ENCODE assay signal across 12 cellular contexts in genomic region chr1:155185783-155186265, GRCh38. TPM values are rescaled to one million over a fixed set of nuclear protein-coding genes. Genes with fewer than 3 reads are reported as not detected.
A peak's percentile ranks its signal among the peaks of the same experiment; 100 is the strongest.
DNase-seq lines count a peak whose midpoint lies in the region; ATAC-seq, FAIRE-seq and TF ChIP-seq lines count a peak whose summit lies in the region.
"Had no signal": no experiment of that assay in that cellular context is flagged by ENCODE, and none has a peak within 500 bp of the region (broad histone marks: within the 10 kb centered on the region; RNA-seq: fewer than 3 reads in every experiment).

No MANE protein-coding gene starts in this region.

- H3K23me2 ChIP-seq in H9 (ENCODE audit: insufficient read length, low read depth, low read length, poor library complexity, severe bottlenecking): no peaks in the 10 kb centered on the region

- H2AK5ac ChIP-seq in H9 (ENCODE audit: insufficient read length, low read length): no peak overlapping the region

- H3K79me1 ChIP-seq in H9 (ENCODE audit: insufficient read depth, low read depth, low read length, poor library complexity, severe bottlenecking): no peaks in the 10 kb centered on the region

- H3K14ac ChIP-seq in H9 (ENCODE audit: insufficient read depth, low read length): no peak overlapping the region

- ATAC-seq in activated B cell treated with CpG ODN at 0.5 μM for 24 hours (ENCODE audit: low read depth) (no peak), left colon (peak; percentile 0)

- no peak overlapping the region for H2BK15ac ChIP-seq in H9 (ENCODE audit: low read depth, low read length)

- no peak overlapping the region for H4K5ac ChIP-seq in H9 (ENCODE audit: insufficient read length, low read depth, low read length)

- DNase-seq in H9: no peak
- no peak for DNase-seq in activated B cell treated with CpG ODN at 0.5 μM for 24 hours
- peak in 1 of 2 donors; percentile 24 for DNase-seq in left colon
- no peak for DNase-seq in tibial nerve (ENCODE audit: low spot score in 2 of 2)
- no peak for DNase-seq in caudate nucleus (lab: John Stamatoyannopoulos, UW)
- DNase-seq in GM12891 (ENCODE audit: insufficient read length, low spot score): no peak
- no peak for DNase-seq in HK-2 (ENCODE audit: unreplicated experiment)
- DNase-seq: activated CD4-positive, CD25-positive, alpha-beta regulatory T cell; central memory CD4-positive, alpha-beta T cell; hypothalamus; mesendoderm; NCI-H1436 treated with DMSO at 0.1 percent for 48 hours had no signal

- H3K36me3 ChIP-seq in tibial nerve: no peaks in the 10 kb centered on the region

- peaks cover 3% of the 10 kb centered on the region for H3K4me1 ChIP-seq in H9 (ENCODE audit: insufficient read depth, low read length)
- H3K4me1 ChIP-seq in tibial nerve: peaks cover 0 to 24% (median 8%) of the 10 kb centered on the region in 4 donors

- no peaks in the 10 kb centered on the region for H4K20me1 ChIP-seq in H9 (ENCODE audit: control insufficient read depth, insufficient read depth, insufficient read length)

- H3K36me3 Mint-ChIP-seq in H9 (ENCODE audit: insufficient read depth in 1 of 3, low read depth in 3 of 3) (peaks cover 12 to 33% (median 28%) of the 10 kb centered on the region in 3 experiments; a peak in 6 of 7 replicates), activated B cell treated with CpG ODN at 0.5 μM for 24 hours (ENCODE audit: low read depth) (no peaks in the 10 kb centered on the region)

- H3K4me1 Mint-ChIP-seq in H9: peaks cover 17 to 31% of the 10 kb centered on the region in 2 experiments
- peaks cover 28% of the 10 kb centered on the region for H3K4me1 Mint-ChIP-seq in activated B cell treated with CpG ODN at 0.5 μM for 24 hours

- CTCF ChIA-PET in activated B cell treated with CpG ODN at 0.5 μM for 24 hours (lab: Charles Lee): interaction anchor here (1.0 to 3.2 kb wide), 7 partner anchors 8 to 101 kb away, joined by 3 to 15 read pairs (median 3); partner anchors contain the start of gene KRTCAP2

- H3K27me3 ChIP-seq in H9 (ENCODE audit: insufficient read depth, low read length): no peaks in the 10 kb centered on the region
- H3K27me3 ChIP-seq in tibial nerve: no peaks in the 10 kb centered on the region

- H3K18ac ChIP-seq in H9 (ENCODE audit: insufficient read length, low read depth, low read length): no peak overlapping the region

- H3K23ac ChIP-seq in H9 (ENCODE audit: insufficient read length, low read depth, low read length): no peak overlapping the region

- TF ChIP-seq POLR2A in tibial nerve (IDR thresholded peaks at IDR 0.05): no peak
- TF ChIP-seq POLR2A in GM12891 (IDR thresholded peaks at IDR 0.05; ENCODE audit: low read depth, low read length): no peak

- H3K4me3 ChIP-seq in tibial nerve: no peak overlapping the region

- no peaks in the 10 kb centered on the region for H3K9me3 ChIP-seq in H9 (ENCODE audit: control insufficient read depth, low read depth, low read length)
- H3K9me3 ChIP-seq in tibial nerve: no peaks in the 10 kb centered on the region

- POLR2A ChIA-PET in activated B cell treated with CpG ODN at 0.5 μM for 24 hours (lab: Charles Lee): interaction anchor here (0.6 to 3.1 kb wide), 4 partner anchors 8 to 58 kb away, joined by 3 to 25 read pairs (median 4); partner anchors contain the start of gene KRTCAP2

- H2BK5ac ChIP-seq in H9 (ENCODE audit: insufficient read length, low read length): no peak overlapping the region

- H3K27ac Mint-ChIP-seq in H9 (peak overlapping the region in 2 of 3 experiments; percentile 3 to 55; a peak in 3 of 7 replicates), activated B cell treated with CpG ODN at 0.5 μM for 24 hours (peak overlapping the region; percentile 74)

- H3K9me3 Mint-ChIP-seq in H9 (peaks cover 0 to 2% of the 10 kb centered on the region in 2 experiments; a peak in 1 of 5 replicates), activated B cell treated with CpG ODN at 0.5 μM for 24 hours (no peaks in the 10 kb centered on the region)

- intact Hi-C loops in activated B cell treated with CpG ODN at 0.5 μM for 24 hours (cut with micrococcal nuclease): no loop called here
- intact Hi-C loops in left colon (cut with DNase I, micrococcal nuclease): no loop called here

- H3K4ac ChIP-seq in H9 (ENCODE audit: low read depth, low read length): no peak overlapping the region

- no peak overlapping the region for H2BK120ac ChIP-seq in H9 (ENCODE audit: low read depth, low read length, poor library complexity, severe bottlenecking)

- no peak overlapping the region for H3K9ac ChIP-seq in H9 (ENCODE audit: extremely low read depth, insufficient read length, low read length)

- no peak overlapping the region for H4K91ac ChIP-seq in H9 (ENCODE audit: insufficient read length, low read depth, low read length)

- no peak for TF ChIP-seq EP300 in tibial nerve (IDR thresholded peaks at IDR 0.05)

- no peak overlapping the region for H2BK20ac ChIP-seq in H9 (ENCODE audit: low read depth, low read length, poor library complexity, severe bottlenecking)

- WGBS in H9 (ENCODE audit: extremely low coverage, insufficient read length, low lambda C conversion rate): no CpG with 5 or more reads among the region's 9 CpGs
- 72 to 83% methylated on average over 9 of the region's 9 CpGs for WGBS in tibial nerve, 2 donors

- no peak overlapping the region for H3T11ph ChIP-seq in H9 (ENCODE audit: low read length)

- H2BK12ac ChIP-seq in H9 (ENCODE audit: insufficient read length, low read depth, low read length): no peak overlapping the region

- H3K79me2 ChIP-seq in H9 (ENCODE audit: insufficient read depth, low read length): no peaks in the 10 kb centered on the region

- H4K8ac ChIP-seq in H9 (replicated peaks; ENCODE audit: insufficient read length, low read depth, low read length): no peak overlapping the region

- no peak overlapping the region for H3K27ac ChIP-seq in H9 (ENCODE audit: insufficient read length, low read depth, low read length)
- peak overlapping the region in 3 of 4 donors; percentile 50 to 80 (median 73) for H3K27ac ChIP-seq in tibial nerve
- no peak overlapping the region for H3K27ac ChIP-seq in caudate nucleus (ENCODE audit: low read depth, low read length)

- no peak overlapping the region for H3K4me2 ChIP-seq in H9 (ENCODE audit: insufficient read depth, insufficient read length, low read length)

- peaks cover 1% of the 10 kb centered on the region; the same call in 1 of the 2 replicates for H3K27me3 Mint-ChIP-seq in H9 (ENCODE audit: low read depth)
- no peaks in the 10 kb centered on the region for H3K27me3 Mint-ChIP-seq in activated B cell treated with CpG ODN at 0.5 μM for 24 hours

- no peak overlapping the region for H3K56ac ChIP-seq in H9 (ENCODE audit: insufficient read length, low read depth, low read length)

- TF ChIP-seq CTCF in H9 (conservative IDR thresholded peaks at IDR 0.05): no peak
- TF ChIP-seq CTCF in activated B cell treated with CpG ODN at 0.5 μM for 24 hours (IDR thresholded peaks at IDR 0.05): no peak
- TF ChIP-seq CTCF in tibial nerve (IDR thresholded peaks at IDR 0.05): no peak

- H2AFZ ChIP-seq in H9 (ENCODE audit: low read length): no peak overlapping the region

- FAIRE-seq in GM12891 (lab: Jason Lieb, UNC): no peak

- H3K4me3 Mint-ChIP-seq in H9 (peak overlapping the region in 1 of 2 experiments; percentile 45; a peak in 1 of 5 replicates), activated B cell treated with CpG ODN at 0.5 μM for 24 hours (peak overlapping the region; percentile 44)

TF ChIP-seq in GM12891, 5 proteins besides CTCF, POLR2A, EP300 and RAD21:
- TF ChIP-seq POLR2AphosphoS5 (IDR thresholded peaks at IDR 0.05; ENCODE audit: low read depth, low read length): no peak

RNA-seq across cellular contexts. Expression of gene TRIM46, which starts 12.2 kb away (rescaled TPM):
- total RNA-seq in H9 (2021) (16.5 and 18.4 TPM in 2 replicates), activated B cell treated with CpG ODN at 0.5 μM for 24 hours (1.2 and 1.9 TPM in 2 replicates), left colon (under 1 TPM; 0.28 to 0.52 TPM), tibial nerve (10 to 100 TPM in 2 of 4 donors, 1 to 10 TPM in 2; 6.0 to 20.4 (median 12.7) TPM)
- 0.50 TPM for polyA plus RNA-seq in GM12891 (2012; ENCODE audit: low read depth, missing spikeins)

RNA-seq across cellular contexts. Expression of gene KRTCAP2, which starts 12.7 kb away (rescaled TPM):
- total RNA-seq in H9 (2021) (149 and 152 TPM in 2 replicates), activated B cell treated with CpG ODN at 0.5 μM for 24 hours (128 and 132 TPM in 2 replicates), left colon (100 to 1,000 TPM; 143 to 164 TPM), tibial nerve (100 to 1,000 TPM; 102 to 167 (median 146) TPM)
- 104 TPM for polyA plus RNA-seq in GM12891 (2012; ENCODE audit: low read depth, missing spikeins)

RNA-seq across cellular contexts. Expression of gene THBS3, which starts 21.9 kb away (rescaled TPM):
- total RNA-seq in H9 (2021) (5.0 and 5.9 TPM in 2 replicates), activated B cell treated with CpG ODN at 0.5 μM for 24 hours (9.7 and 15.3 TPM in 2 replicates), left colon (10 to 100 TPM; 20.0 to 20.9 TPM), tibial nerve (100 to 1,000 TPM in 1 of 4 donors, 10 to 100 TPM in 3; 33.9 to 119 (median 52.6) TPM)
- polyA plus RNA-seq in GM12891 (2012; ENCODE audit: low read depth, missing spikeins): 2.8 TPM

RNA-seq across cellular contexts. Expression of gene MTX1, which starts 22.7 kb away (rescaled TPM):
- 43.6 and 45.0 TPM in 2 replicates for total RNA-seq in H9 (2021)
- total RNA-seq in activated B cell treated with CpG ODN at 0.5 μM for 24 hours: 36.7 and 38.2 TPM in 2 replicates
- total RNA-seq in left colon: 10 to 100 TPM; 36.3 to 46.4 TPM
- 10 to 100 TPM; 30.1 to 50.7 (median 35.3) TPM for total RNA-seq in tibial nerve
- 43.0 TPM for polyA plus RNA-seq in GM12891 (2012; ENCODE audit: low read depth, missing spikeins)

RNA-seq across cellular contexts. Expression of gene DPM3, which starts 45.5 kb away (rescaled TPM):
- total RNA-seq in H9 (2021) (47.4 and 48.5 TPM in 2 replicates), activated B cell treated with CpG ODN at 0.5 μM for 24 hours (33.2 and 36.8 TPM in 2 replicates), left colon (100 to 1,000 TPM in 1 of 2 donors, 10 to 100 TPM in 1; 93.9 to 131 TPM), tibial nerve (100 to 1,000 TPM in 2 of 4 donors, 10 to 100 TPM in 2; 74.7 to 115 (median 95.6) TPM)
- 60.7 TPM for polyA plus RNA-seq in GM12891 (2012; ENCODE audit: low read depth, missing spikeins)

Comparison
In these comparisons a context has a peak if more than half of its experiments do, and no peak if none do; other contexts are left out.
1. H3K27ac ChIP-seq: peak in tibial nerve (3 of 4); none in H9 (single experiment) and caudate nucleus (single experiment).